ENCODE assay signal across 8 cellular contexts in genomic region chr6:4210619-4211419, GRCh38.
A peak's percentile ranks its signal among the peaks of the same experiment; 100 is the strongest.
DNase-seq lines count a peak whose midpoint lies in the region; ATAC-seq and TF ChIP-seq lines count a peak whose summit lies in the region.

No MANE protein-coding gene starts in this region.

- peaks cover 3% of the 10 kb centered on the region for H3K27me3 Mint-ChIP-seq in endodermal cell (ENCODE audit: insufficient read depth)

- peaks cover 26% of the 10 kb centered on the region for H3K9me3 ChIP-seq in endodermal cell (ENCODE audit: control insufficient read depth, low read length)

- H3K4me3 ChIP-seq in H7 (ENCODE audit: insufficient read depth, low read depth, low read length) (no peak overlapping the region), endodermal cell (ENCODE audit: low read length) (no peak overlapping the region)

- H3K36me3 Mint-ChIP-seq in endodermal cell (ENCODE audit: low read depth) = peaks cover 2% of the 10 kb centered on the region

- H3K27me3 ChIP-seq in H7 (ENCODE audit: control insufficient read depth, insufficient read depth, low read length) (no peaks in the 10 kb centered on the region), endodermal cell (ENCODE audit: control insufficient read depth, insufficient read depth, low read length, poor library complexity, severe bottlenecking) (no peaks in the 10 kb centered on the region)

- DNase-seq in Caki2 (ENCODE audit: low read depth) (peak; percentile 21), H7 (peak; percentile 71), NCI-H2196 treated with DMSO at 0.1 percent for 48 hours (lab: John Stamatoyannopoulos, UW; ENCODE audit: unreplicated experiment) (peak; percentile 1), endodermal cell (peak; percentile 91), middle frontal gyrus (ENCODE audit: extremely low spot score, low spot score) (peak; percentile 44)
- peak; percentile 45 to 52 for DNase-seq in activated CD4-positive, alpha-beta T cell treated with anti-CD3 and anti-CD28 coated beads, Interleukin-2, amount 50 U/mL, for 4 hours
- peak; percentile 7 to 36 for DNase-seq in stimulated activated CD8-positive, alpha-beta memory T cell treated with anti-CD3 and anti-CD28 coated beads, Interleukin-7, amount 100 ng/mL, for 1 hour (ENCODE audit: low read depth in 2 of 2)

- no peaks in the 10 kb centered on the region for H3K4me1 Mint-ChIP-seq in endodermal cell

- peak; percentile 83 for TF ChIP-seq CTCF in endodermal cell (conservative IDR thresholded peaks at IDR 0.05)

- no peak overlapping the region for H3K9ac ChIP-seq in endodermal cell (ENCODE audit: extremely low read depth, low read length, poor library complexity, severe bottlenecking)

- in situ Hi-C loops in Caki2 (cut with HindIII; ENCODE audit: low pct_unique_long_range_greater_than_20kb, low sequenced_read_pairs) = no loop called here

- WGBS in endodermal cell (ENCODE audit: insufficient coverage in 1 of 2, insufficient read length in 1 of 2), 2 experiments = 38 to 60% methylated on average over 2 to 5 of the region's 5 CpGs

- peaks cover 38% of the 10 kb centered on the region for H3K9me3 Mint-ChIP-seq in endodermal cell

- H3K27ac Mint-ChIP-seq in endodermal cell = no peak overlapping the region

- H3K4me3 Mint-ChIP-seq in endodermal cell = no peak overlapping the region

- H3K27ac ChIP-seq in endodermal cell (ENCODE audit: low read depth, low read length) = no peak overlapping the region

- H3K36me3 ChIP-seq in H7 (replicated peaks; ENCODE audit: control insufficient read depth, insufficient read depth, low read length) (no peaks in the 10 kb centered on the region), endodermal cell (ENCODE audit: control insufficient read depth, insufficient read depth, low read length) (no peaks in the 10 kb centered on the region)

- H3K4me1 ChIP-seq in endodermal cell (ENCODE audit: control insufficient read depth, insufficient read depth, low read length) = no peaks in the 10 kb centered on the region

- ATAC-seq in GM18858 (IDR thresholded peaks at IDR 0.05; ENCODE audit: unreplicated experiment) = no peak

Comparison
In these comparisons a context has a peak if more than half of its experiments do, and no peak if none do; other contexts are left out.
1. DNase-seq: peak in every context shown above with its lines; median percentile 91 in endodermal cell; 71 in H7; 48 in activated CD4-positive, alpha-beta T cell treated with anti-CD3 and anti-CD28 coated beads, Interleukin-2, amount 50 U/mL, for 4 hours; 44 in middle frontal gyrus; 22 in stimulated activated CD8-positive, alpha-beta memory T cell treated with anti-CD3 and anti-CD28 coated beads, Interleukin-7, amount 100 ng/mL, for 1 hour; 21 in Caki2; 1 in NCI-H2196 treated with DMSO at 0.1 percent for 48 hours.